Comparison of ENCODE assay signal across 9 cellular contexts in genomic region chr13:36919833-36920611, GRCh38. TPM values are rescaled to one million over a fixed set of nuclear protein-coding genes. Genes with fewer than 3 reads are reported as not detected.
A peak's percentile ranks its signal among the peaks of the same experiment; 100 is the strongest.
DNase-seq lines count a peak whose midpoint lies in the region; ATAC-seq and TF ChIP-seq lines count a peak whose summit lies in the region.
"Had no signal": no experiment of that assay in that cellular context is flagged by ENCODE, and none has a peak within 500 bp of the region (broad histone marks: within the 10 kb centered on the region; RNA-seq: fewer than 3 reads in every experiment).

Gene SMAD9 (minus strand): TSS chr13:36920238. CDS start chr13:36879689, 40,549 bp downstream.

- peaks cover 13% of the 10 kb centered on the region for H3K4me1 ChIP-seq in HAP-1

- no peaks in the 10 kb centered on the region for H3K9me3 ChIP-seq in HAP-1

- in situ Hi-C loops in HAP-1 (cut with MboI; ENCODE audit: low sequenced_read_pairs) = no loop called here

- H3K4me3 Mint-ChIP-seq in activated CD8-positive, alpha-beta T cell treated with anti-CD3 and anti-CD28 coated beads, Interleukin-2, amount 10 ng/mL, durations not matched to agents 7 days and 5 days = peak within 1 kb of the TSS; percentile 43
- H3K4me3 Mint-ChIP-seq in natural killer cell = peak within 1 kb of the TSS; percentile 70

- CTCF ChIA-PET in activated CD8-positive, alpha-beta T cell treated with anti-CD3 and anti-CD28 coated beads, Interleukin-2, amount 10 ng/mL, durations not matched to agents 7 days and 5 days (lab: Charles Lee) = no interaction called here

- H3K27me3 ChIP-seq in HAP-1 (ENCODE audit: low read depth) = no peaks in the 10 kb centered on the region

- no peaks in the 10 kb centered on the region for H3K36me3 ChIP-seq in HAP-1 (replicated peaks)

- TF ChIP-seq CTCF in fibroblast of villous mesenchyme (IDR thresholded peaks at IDR 0.05; ENCODE audit: insufficient read depth, low read depth, low read length) (no peak), natural killer cell (IDR thresholded peaks at IDR 0.05) (no peak)

- peak within 1 kb of the TSS; percentile 51 for H3K4me3 ChIP-seq in HAP-1
- peak within 1 kb of the TSS; percentile 65 for H3K4me3 ChIP-seq in fibroblast of villous mesenchyme (ENCODE audit: low read depth, low read length)

- H3K4me1 Mint-ChIP-seq in activated CD8-positive, alpha-beta T cell treated with anti-CD3 and anti-CD28 coated beads, Interleukin-2, amount 10 ng/mL, durations not matched to agents 7 days and 5 days (ENCODE audit: low read depth) = peaks cover 8% of the 10 kb centered on the region
- H3K4me1 Mint-ChIP-seq in natural killer cell = no peaks in the 10 kb centered on the region

- H3K27me3 Mint-ChIP-seq in activated CD8-positive, alpha-beta T cell treated with anti-CD3 and anti-CD28 coated beads, Interleukin-2, amount 10 ng/mL, durations not matched to agents 7 days and 5 days (ENCODE audit: low read depth) = peaks cover 64% of the 10 kb centered on the region
- H3K27me3 Mint-ChIP-seq in natural killer cell (ENCODE audit: low read depth in 2 of 2) = peaks cover 44 to 72% of the 10 kb centered on the region in 2 donors

- DNase-seq in NCI-H345 (lab: John Stamatoyannopoulos, UW) (peak; percentile 68), NCI-H345 treated with DMSO at 0.1 percent for 48 hours (lab: John Stamatoyannopoulos, UW; ENCODE audit: unreplicated experiment) (no peak), HAP-1 (ENCODE audit: low spot score in 2 of 2) (peak; percentile 47 to 85), NCI-H1694 (lab: John Stamatoyannopoulos, UW) (peak; percentile 37), fibroblast of villous mesenchyme (ENCODE audit: low read depth) (peak; percentile 54), natural killer cell (no peak), OCI-M2 (lab: John Stamatoyannopoulos, UW; ENCODE audit: unreplicated experiment) (no peak)
- no peak for DNase-seq in activated CD8-positive, alpha-beta T cell treated with anti-CD3 and anti-CD28 coated beads, Interleukin-2, amount 10 ng/mL, durations not matched to agents 7 days and 5 days
- DNase-seq: DND-41 had no signal

- peak; percentile 83 for ATAC-seq in activated CD8-positive, alpha-beta T cell treated with anti-CD3 and anti-CD28 coated beads, Interleukin-2, amount 10 ng/mL, durations not matched to agents 7 days and 5 days
- peak in 2 of 3 donors; percentile 26 to 61 for ATAC-seq in natural killer cell

- POLR2A ChIA-PET in activated CD8-positive, alpha-beta T cell treated with anti-CD3 and anti-CD28 coated beads, Interleukin-2, amount 10 ng/mL, durations not matched to agents 7 days and 5 days (lab: Charles Lee) = no interaction called here

- H3K27ac Mint-ChIP-seq in activated CD8-positive, alpha-beta T cell treated with anti-CD3 and anti-CD28 coated beads, Interleukin-2, amount 10 ng/mL, durations not matched to agents 7 days and 5 days = no peak within 1 kb of the TSS
- no peak within 1 kb of the TSS for H3K27ac Mint-ChIP-seq in natural killer cell

- intact Hi-C loops in natural killer cell (cut with micrococcal nuclease) = no loop called here

- H3K9me3 Mint-ChIP-seq in activated CD8-positive, alpha-beta T cell treated with anti-CD3 and anti-CD28 coated beads, Interleukin-2, amount 10 ng/mL, durations not matched to agents 7 days and 5 days (ENCODE audit: insufficient read depth) = no peaks in the 10 kb centered on the region
- no peaks in the 10 kb centered on the region for H3K9me3 Mint-ChIP-seq in natural killer cell

- H3K36me3 Mint-ChIP-seq in activated CD8-positive, alpha-beta T cell treated with anti-CD3 and anti-CD28 coated beads, Interleukin-2, amount 10 ng/mL, durations not matched to agents 7 days and 5 days (ENCODE audit: low read depth) = no peaks in the 10 kb centered on the region
- no peaks in the 10 kb centered on the region for H3K36me3 Mint-ChIP-seq in natural killer cell

RNA-seq across cellular contexts. Expression of gene SMAD9, which starts in this region (rescaled TPM):
- not detected for total RNA-seq in activated CD8-positive, alpha-beta T cell treated with anti-CD3 and anti-CD28 coated beads, Interleukin-2, amount 10 ng/mL, durations not matched to agents 7 days and 5 days
- total RNA-seq in fibroblast of villous mesenchyme (4.2 and 4.3 TPM in 2 replicates), natural killer cell (not detected)

Comparison
In these comparisons a context has a peak if more than half of its experiments do, and no peak if none do; other contexts are left out.
1. DNase-seq: peak in NCI-H345 (single experiment), HAP-1 (2 of 2), NCI-H1694 (single experiment) and fibroblast of villous mesenchyme (single experiment); none in NCI-H345 treated with DMSO at 0.1 percent for 48 hours (single experiment), activated CD8-positive, alpha-beta T cell treated with anti-CD3 and anti-CD28 coated beads, Interleukin-2, amount 10 ng/mL, durations not matched to agents 7 days and 5 days (single experiment), natural killer cell (single experiment) and OCI-M2 (single experiment).
2. Peak in ATAC-seq in activated CD8-positive, alpha-beta T cell treated with anti-CD3 and anti-CD28 coated beads, Interleukin-2, amount 10 ng/mL, durations not matched to agents 7 days and 5 days; RNA of the gene not detected or under 1 TPM.
3. Peak in ATAC-seq in natural killer cell; RNA of the gene not detected or under 1 TPM.